Comparison of ENCODE assay signal across 25 cellular contexts in genomic region chr11:130852589-130852988, GRCh38.
"Had no signal": no experiment of that assay in that cellular context is flagged by ENCODE, and none has a peak within 500 bp of the region (broad histone marks: within the 10 kb centered on the region; RNA-seq: fewer than 3 reads in every experiment).

No MANE protein-coding gene starts in this region.

- H3K27ac Mint-ChIP-seq: dendritic cell treated with granulocyte-macrophage colony-stimulating factor and Interleukin-4, amounts not matched to agents 40 ng/mL and 50 ng/mL, for 4 days; effector memory CD8-positive, alpha-beta T cell; endodermal cell had no signal

- H3K27me3 ChIP-seq: colonic mucosa, esophagus muscularis mucosa, esophagus squamous epithelium, foreskin keratinocyte, gastrocnemius medialis, gastroesophageal sphincter, heart left ventricle, heart right ventricle had no signal

- H3K36me3 ChIP-seq: colonic mucosa, esophagus muscularis mucosa, esophagus squamous epithelium, gastrocnemius medialis, gastroesophageal sphincter, heart left ventricle, heart right ventricle had no signal

- H3K4me1 ChIP-seq: colonic mucosa, esophagus muscularis mucosa, gastrocnemius medialis, gastroesophageal sphincter, heart left ventricle, heart right ventricle had no signal

- H3K4me3 Mint-ChIP-seq: dendritic cell treated with granulocyte-macrophage colony-stimulating factor and Interleukin-4, amounts not matched to agents 40 ng/mL and 50 ng/mL, for 4 days; effector memory CD8-positive, alpha-beta T cell; endodermal cell had no signal

- ATAC-seq: effector memory CD8-positive, alpha-beta T cell; esophagus mucosa; foreskin keratinocyte; gastrocnemius medialis; gastroesophageal sphincter; heart right ventricle had no signal

- H3K9me3 ChIP-seq: colonic mucosa, esophagus muscularis mucosa, esophagus squamous epithelium, gastrocnemius medialis, gastroesophageal sphincter had no signal

- H3K27ac ChIP-seq: colonic mucosa, coronary artery, dorsolateral prefrontal cortex, epithelial cell of prostate, esophagus muscularis mucosa, esophagus squamous epithelium, foreskin keratinocyte, gastrocnemius medialis, gastroesophageal sphincter, heart left ventricle, heart right ventricle had no signal

- DNase-seq: colonic mucosa; cortex of kidney; dermis blood vessel endothelial cell; dorsolateral prefrontal cortex; effector CD4-positive, alpha-beta T cell; effector CD8-positive, alpha-beta T cell; effector memory CD4-positive, alpha-beta T cell; effector memory CD8-positive, alpha-beta T cell; endodermal cell; erythroblast; esophagus squamous epithelium; foreskin fibroblast; foreskin keratinocyte; foreskin melanocyte; gastrocnemius medialis; glutamatergic neuron; head of caudate nucleus; heart left ventricle; heart right ventricle had no signal

- H3K4me3 ChIP-seq: colonic mucosa, coronary artery, dorsolateral prefrontal cortex, esophagus muscularis mucosa, esophagus squamous epithelium, gastrocnemius medialis, gastroesophageal sphincter, heart left ventricle, heart right ventricle had no signal

- H3K4me1 Mint-ChIP-seq: endodermal cell had no signal

- H3K9me3 Mint-ChIP-seq: dendritic cell treated with granulocyte-macrophage colony-stimulating factor and Interleukin-4, amounts not matched to agents 40 ng/mL and 50 ng/mL, for 4 days; effector memory CD8-positive, alpha-beta T cell had no signal
